In genomic region chr10:3782099-3782455, GRCh38 we compare ENCODE assay signal across 8 cellular contexts. TPM values are rescaled to one million over a fixed set of nuclear protein-coding genes. Genes with fewer than 3 reads are reported as not detected.
DNase-seq lines count a peak whose midpoint lies in the region; ATAC-seq and TF ChIP-seq lines count a peak whose summit lies in the region.

No MANE protein-coding gene starts in this region.

- peak overlapping the region; percentile 96 to 100 (median 98) for H3K27ac Mint-ChIP-seq in CD8-positive, alpha-beta memory T cell
- H3K27ac Mint-ChIP-seq in dendritic cell treated with granulocyte-macrophage colony-stimulating factor and Interleukin-4, amounts not matched to agents 40 ng/mL and 50 ng/mL, for 4 days, result peak overlapping the region; percentile 99
- peak overlapping the region; percentile 82 for H3K27ac Mint-ChIP-seq in nephron progenitor cell

- no peak for ATAC-seq in HG02938 (IDR thresholded peaks at IDR 0.05; ENCODE audit: unreplicated experiment)

- peaks cover 0 to 2% (median 0%) of the 10 kb centered on the region in 5 donors for H3K9me3 Mint-ChIP-seq in CD8-positive, alpha-beta memory T cell
- no peaks in the 10 kb centered on the region for H3K9me3 Mint-ChIP-seq in dendritic cell treated with granulocyte-macrophage colony-stimulating factor and Interleukin-4, amounts not matched to agents 40 ng/mL and 50 ng/mL, for 4 days
- no peaks in the 10 kb centered on the region for H3K9me3 Mint-ChIP-seq in nephron progenitor cell

- intact Hi-C loops in dendritic cell treated with granulocyte-macrophage colony-stimulating factor and Interleukin-4, amounts not matched to agents 40 ng/mL and 50 ng/mL, for 4 days (cut with micrococcal nuclease), result loop anchor here (10.0 kb wide), 1 partner anchor 983 kb away; no protein-coding TSS in a partner anchor

- H3K27me3 Mint-ChIP-seq in CD8-positive, alpha-beta memory T cell, result peaks cover 0 to 39% of the 10 kb centered on the region in 2 donors
- H3K27me3 Mint-ChIP-seq in dendritic cell treated with granulocyte-macrophage colony-stimulating factor and Interleukin-4, amounts not matched to agents 40 ng/mL and 50 ng/mL, for 4 days, result no peaks in the 10 kb centered on the region
- no peaks in the 10 kb centered on the region for H3K27me3 Mint-ChIP-seq in nephron progenitor cell (ENCODE audit: low read depth, poor library complexity)

- H3K4me3 ChIP-seq in CD8-positive, alpha-beta memory T cell (ENCODE audit: low read length), result peak overlapping the region; percentile 93
- H3K4me3 ChIP-seq in Peyer's patch, result peak overlapping the region; percentile 81 to 93 (median 88)

- peaks cover 42 to 81% (median 56%) of the 10 kb centered on the region in 3 donors for H3K36me3 Mint-ChIP-seq in CD8-positive, alpha-beta memory T cell
- peaks cover 92% of the 10 kb centered on the region for H3K36me3 Mint-ChIP-seq in dendritic cell treated with granulocyte-macrophage colony-stimulating factor and Interleukin-4, amounts not matched to agents 40 ng/mL and 50 ng/mL, for 4 days (ENCODE audit: low read depth)
- H3K36me3 Mint-ChIP-seq in nephron progenitor cell (ENCODE audit: low read depth), result peaks cover 50% of the 10 kb centered on the region

- peak overlapping the region; percentile 91 to 99 (median 97) for H3K4me3 Mint-ChIP-seq in CD8-positive, alpha-beta memory T cell
- H3K4me3 Mint-ChIP-seq in dendritic cell treated with granulocyte-macrophage colony-stimulating factor and Interleukin-4, amounts not matched to agents 40 ng/mL and 50 ng/mL, for 4 days, result peak overlapping the region; percentile 86
- H3K4me3 Mint-ChIP-seq in nephron progenitor cell, result peak overlapping the region; percentile 98

- CTCF ChIA-PET in CD8-positive, alpha-beta memory T cell (lab: Charles Lee), result interaction anchor here (0.7 to 6.7 kb wide), 15 partner anchors 9 to 875 kb away, joined by 3 to 120 read pairs (median 4); no protein-coding TSS in a partner anchor

- TF ChIP-seq POLR2A in Peyer's patch (IDR thresholded peaks at IDR 0.05), result no peak

- TF ChIP-seq CTCF in Peyer's patch (IDR thresholded peaks at IDR 0.05) (no peak), nephron progenitor cell (IDR thresholded peaks at IDR 0.05) (no peak)

- H3K4me1 Mint-ChIP-seq in CD8-positive, alpha-beta memory T cell, result peaks cover 59 to 83% (median 64%) of the 10 kb centered on the region in 3 donors
- H3K4me1 Mint-ChIP-seq in dendritic cell treated with granulocyte-macrophage colony-stimulating factor and Interleukin-4, amounts not matched to agents 40 ng/mL and 50 ng/mL, for 4 days (ENCODE audit: low read depth), result peaks cover 55% of the 10 kb centered on the region
- peaks cover 53% of the 10 kb centered on the region for H3K4me1 Mint-ChIP-seq in nephron progenitor cell

- H3K27ac ChIP-seq in CD8-positive, alpha-beta memory T cell (ENCODE audit: low read depth, low read length), result peak overlapping the region; percentile 100
- peak overlapping the region; percentile 100 for H3K27ac ChIP-seq in Peyer's patch

- peak in 4 of 5 donors; percentile 39 to 76 (median 65) for DNase-seq in CD8-positive, alpha-beta memory T cell
- DNase-seq in Peyer's patch (peak in 2 of 3 donors; percentile 57 to 65), nephron progenitor cell (no peak), SHP77 treated with DMSO at 0.1 percent for 48 hours (lab: John Stamatoyannopoulos, UW) (no peak), LoVo (ENCODE audit: low spot score) (no peak), NCI-H2171 treated with DMSO at 0.1 percent for 48 hours (lab: John Stamatoyannopoulos, UW) (no peak)

- no peaks in the 10 kb centered on the region for H3K27me3 ChIP-seq in CD8-positive, alpha-beta memory T cell (ENCODE audit: insufficient read depth, low read length, poor library complexity, severe bottlenecking)
- H3K27me3 ChIP-seq in Peyer's patch, result no peaks in the 10 kb centered on the region

- H3K36me3 ChIP-seq in CD8-positive, alpha-beta memory T cell (ENCODE audit: insufficient read depth, low read length), result peaks cover 43% of the 10 kb centered on the region
- peaks cover 0 to 53% (median 0%) of the 10 kb centered on the region in 3 donors for H3K36me3 ChIP-seq in Peyer's patch

- peaks cover 59% of the 10 kb centered on the region for H3K4me1 ChIP-seq in CD8-positive, alpha-beta memory T cell (ENCODE audit: insufficient read depth, low read length)
- peaks cover 3 to 45% (median 18%) of the 10 kb centered on the region in 4 donors for H3K4me1 ChIP-seq in Peyer's patch

- H3K9me3 ChIP-seq in CD8-positive, alpha-beta memory T cell (ENCODE audit: low read length), result no peaks in the 10 kb centered on the region
- no peaks in the 10 kb centered on the region for H3K9me3 ChIP-seq in Peyer's patch

- POLR2A ChIA-PET in CD8-positive, alpha-beta memory T cell (lab: Charles Lee), result interaction anchor here (0.9 to 6.8 kb wide), 14 partner anchors 19 to 191 kb away, joined by 3 to 505 read pairs (median 8); no protein-coding TSS in a partner anchor

RNA-seq across cellular contexts. Expression of gene KLF6, which starts 2.9 kb away (rescaled TPM):
- total RNA-seq in CD8-positive, alpha-beta memory T cell, result 100 to 1,000 TPM; 187 to 192 TPM
- polyA plus RNA-seq in CD8-positive, alpha-beta memory T cell, result 883 TPM
- total RNA-seq in Peyer's patch, result 100 to 1,000 TPM in 3 of 4 donors, 10 to 100 TPM in 1; 92.5 to 180 (median 145) TPM

Comparison
In these comparisons a context has a peak if more than half of its experiments do, and no peak if none do; other contexts are left out.
1. DNase-seq: peak in CD8-positive, alpha-beta memory T cell (4 of 5) and Peyer's patch (2 of 3); none in nephron progenitor cell (single experiment), SHP77 treated with DMSO at 0.1 percent for 48 hours (single experiment), LoVo (single experiment) and NCI-H2171 treated with DMSO at 0.1 percent for 48 hours (single experiment).
2. Peak in every context shown above with its lines, with median percentiles within 50 percentile points of each other: H3K27ac Mint-ChIP-seq and H3K4me3 Mint-ChIP-seq.